1 cellular context compared by ENCODE assay signal in the genomic region with DNA sequence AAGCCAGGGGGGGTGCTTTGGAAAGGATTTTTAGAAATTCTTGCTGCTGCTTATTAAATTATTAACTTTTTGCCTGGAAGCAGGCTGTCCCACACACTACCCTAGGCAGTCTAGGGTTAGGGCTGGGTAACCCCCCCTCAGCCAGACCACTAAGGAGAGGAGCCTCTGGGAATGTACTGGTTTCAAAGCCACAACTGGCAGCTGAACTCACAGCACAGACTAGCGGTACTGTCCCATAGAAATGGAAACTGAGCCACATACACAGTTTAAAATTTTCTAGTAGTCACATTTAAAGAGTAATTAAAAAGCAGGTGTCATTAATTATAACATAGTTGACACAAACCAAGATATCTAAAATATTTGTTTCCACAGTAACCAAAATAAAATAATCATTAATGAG.
TF ChIP-seq lines count a peak whose summit lies in the region.

No MANE protein-coding gene starts in this region.

TF ChIP-seq in IMR-90, 13 proteins besides CTCF, POLR2A, EP300 and RAD21 (continued from another document):
- no peak for TF ChIP-seq SMC3 (IDR thresholded peaks at IDR 0.05; ENCODE audit: low read depth, low read length)
- no peak for TF ChIP-seq MAFK (IDR thresholded peaks at IDR 0.05; ENCODE audit: low read depth, low read length)
- TF ChIP-seq BHLHE40 (IDR thresholded peaks at IDR 0.05; ENCODE audit: low read depth, low read length): no peak
- TF ChIP-seq, protein P1, sequence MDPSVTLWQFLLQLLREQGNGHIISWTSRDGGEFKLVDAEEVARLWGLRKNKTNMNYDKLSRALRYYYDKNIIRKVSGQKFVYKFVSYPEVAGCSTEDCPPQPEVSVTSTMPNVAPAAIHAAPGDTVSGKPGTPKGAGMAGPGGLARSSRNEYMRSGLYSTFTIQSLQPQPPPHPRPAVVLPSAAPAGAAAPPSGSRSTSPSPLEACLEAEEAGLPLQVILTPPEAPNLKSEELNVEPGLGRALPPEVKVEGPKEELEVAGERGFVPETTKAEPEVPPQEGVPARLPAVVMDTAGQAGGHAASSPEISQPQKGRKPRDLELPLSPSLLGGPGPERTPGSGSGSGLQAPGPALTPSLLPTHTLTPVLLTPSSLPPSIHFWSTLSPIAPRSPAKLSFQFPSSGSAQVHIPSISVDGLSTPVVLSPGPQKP (IDR thresholded peaks at IDR 0.05; ENCODE audit: borderline replicate concordance, low read depth, low read length): no peak
